Comparison of ENCODE assay signal across 10 cellular contexts in genomic region chr6:35096129-35096852, GRCh38. TPM values are rescaled to one million over a fixed set of nuclear protein-coding genes. Genes with fewer than 3 reads are reported as not detected.
A peak's percentile ranks its signal among the peaks of the same experiment; 100 is the strongest.
DNase-seq lines count a peak whose midpoint lies in the region; ATAC-seq, FAIRE-seq and TF ChIP-seq lines count a peak whose summit lies in the region.
"Had no signal": no experiment of that assay in that cellular context is flagged by ENCODE, and none has a peak within 500 bp of the region (broad histone marks: within the 10 kb centered on the region; RNA-seq: fewer than 3 reads in every experiment).

No MANE protein-coding gene starts in this region.

- FAIRE-seq in urothelium cell line (lab: Jason Lieb, UNC), result no peak

- TF ChIP-seq CTCF in left ventricle myocardium inferior (IDR thresholded peaks at IDR 0.05; ENCODE audit: borderline replicate concordance), result no peak

- DNase-seq in Right ventricle myocardium superior (no peak), cardiac septum (ENCODE audit: low spot score) (no peak), T1000 (lab: John Stamatoyannopoulos, UW) (peak; percentile 13), left ventricle myocardium inferior (no peak), urothelium cell line (ENCODE audit: low spot score) (peak; percentile 52)
- DNase-seq: activated CD4-positive, alpha-beta T cell treated with anti-CD3 and anti-CD28 coated beads, Interleukin-2, amount 50 U/mL, for 48 hours; CD4-positive, CD25-positive, alpha-beta regulatory T cell had no signal

- no peaks in the 10 kb centered on the region for H3K36me3 ChIP-seq in left ventricle myocardium inferior

- no peak overlapping the region for H3K4me3 ChIP-seq in left ventricle myocardium inferior

- no peaks in the 10 kb centered on the region for H3K27me3 ChIP-seq in left ventricle myocardium inferior (ENCODE audit: low read depth)

- no peaks in the 10 kb centered on the region for H3K9me3 ChIP-seq in left ventricle myocardium inferior (replicated peaks)

- ATAC-seq in Right ventricle myocardium superior (ENCODE audit: poor library complexity) (peak; percentile 58), GM19351 (IDR thresholded peaks at IDR 0.05; ENCODE audit: unreplicated experiment) (no peak), HG03432 (IDR thresholded peaks at IDR 0.05; ENCODE audit: unreplicated experiment) (no peak), HG02981 (IDR thresholded peaks at IDR 0.05; ENCODE audit: unreplicated experiment) (no peak)

- peak overlapping the region; percentile 56 for H3K27ac ChIP-seq in left ventricle myocardium inferior (replicated peaks)

- H3K4me1 ChIP-seq in left ventricle myocardium inferior, result peaks cover 41% of the 10 kb centered on the region

- intact Hi-C loops in Right ventricle myocardium superior (cut with DNase I), result no loop called here
- intact Hi-C loops in cardiac septum (cut with DNase I), result loop anchor here (5.0 kb wide), 2 partner anchors 34 to 74 kb away; no protein-coding TSS in a partner anchor
- intact Hi-C loops in left ventricle myocardium inferior (cut with micrococcal nuclease), result no loop called here

RNA-seq across cellular contexts. Expression of gene TCP11, which starts 44.8 kb away (rescaled TPM):
- total RNA-seq in Right ventricle myocardium superior (not detected), cardiac septum (not detected), left ventricle myocardium inferior (not detected)
- total RNA-seq: CD4-positive, CD25-positive, alpha-beta regulatory T cell had no signal

Comparison
In these comparisons a context has a peak if more than half of its experiments do, and no peak if none do; other contexts are left out.
1. DNase-seq: peak in T1000 (single experiment) and urothelium cell line (single experiment); none in Right ventricle myocardium superior (single experiment), cardiac septum (single experiment) and left ventricle myocardium inferior (single experiment).